Comparison of ENCODE assay signal across 9 cellular contexts in the genomic region with DNA sequence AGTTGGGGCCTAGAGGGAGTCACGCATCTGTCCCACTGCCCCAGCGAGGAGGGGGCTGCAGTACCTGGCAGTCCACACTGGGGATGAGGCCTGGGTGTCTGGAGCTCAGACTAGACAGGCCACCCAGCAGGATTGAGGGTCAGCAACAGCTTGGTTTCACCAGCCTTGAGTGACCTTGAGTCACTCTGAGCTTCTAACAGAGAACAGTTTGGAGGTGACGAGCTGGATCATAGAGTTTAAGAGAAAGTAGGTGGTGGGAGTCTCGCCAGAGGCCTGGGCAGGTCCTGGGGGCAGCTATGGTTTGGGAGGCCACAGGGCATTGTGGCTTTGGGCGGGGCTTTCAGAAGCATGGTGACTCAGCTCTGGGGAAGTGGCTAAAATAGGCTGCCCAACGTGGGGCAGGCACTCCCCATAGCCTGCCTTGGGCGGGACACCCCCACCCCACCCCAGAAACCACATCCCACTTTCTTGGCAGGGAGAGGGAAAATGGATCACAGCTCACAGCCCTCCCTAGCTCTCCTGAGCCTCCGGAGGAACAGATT. TPM values are rescaled to one million over a fixed set of nuclear protein-coding genes. Genes with fewer than 3 reads are reported as not detected.
DNase-seq lines count a peak whose midpoint lies in the region; ATAC-seq, FAIRE-seq and TF ChIP-seq lines count a peak whose summit lies in the region.
"Had no signal": no experiment of that assay in that cellular context is flagged by ENCODE, and none has a peak within 500 bp of the region (broad histone marks: within the 10 kb centered on the region; RNA-seq: fewer than 3 reads in every experiment).

No MANE protein-coding gene starts in this region.

- WGBS in IMR-90 (ENCODE audit: extremely low coverage in 2 of 2, insufficient read length in 1 of 2), 2 experiments, result 40% methylated on average over 2 of the region's 8 CpGs; no CpG with 5 or more reads in 1 of the 2 experiments
- WGBS in GM12878 (ENCODE audit: insufficient coverage, insufficient replicate concordance, low lambda C conversion rate, missing lambda C conversion rate), result 2% methylated on average over 8 of the region's 8 CpGs
- WGBS in tibial nerve, 2 donors, result 31 to 38% methylated on average over 8 of the region's 8 CpGs

- H3K9ac ChIP-seq in IMR-90 (ENCODE audit: low read depth, low read length) (peak overlapping the region; percentile 14; the same call in 1 of the 2 replicates), GM12878 (ENCODE audit: control insufficient read depth, insufficient read depth, low read length) (peak overlapping the region; percentile 73)

- H2BK5ac ChIP-seq in IMR-90 (ENCODE audit: low read depth, low read length, poor library complexity, severe bottlenecking), result peak overlapping the region; percentile 94

- H4K5ac ChIP-seq in IMR-90 (ENCODE audit: low read depth, low read length), result peak overlapping the region; percentile 33; the same call in 1 of the 2 replicates

- POLR2A ChIA-PET in IMR-90 (lab: Charles Lee; ENCODE audit: unreplicated experiment), result interaction anchor here (1.0 to 1.1 kb wide), 2 partner anchors 20 to 51 kb away, joined by 4 to 5 read pairs; no protein-coding TSS in a partner anchor
- POLR2A ChIA-PET in GM12878 (lab: Charles Lee), result interaction anchor here (0.6 to 3.9 kb wide), 10 partner anchors 9 to 71 kb away, joined by 3 to 28 read pairs (median 6); no protein-coding TSS in a partner anchor

- H3K23ac ChIP-seq in IMR-90 (ENCODE audit: low read depth, low read length), result peak overlapping the region; percentile 80

- H3K36me3 ChIP-seq in IMR-90 (ENCODE audit: control insufficient read depth, insufficient read depth, low read length), result peaks cover 4% of the 10 kb centered on the region; the same call in 1 of the 2 replicates
- peaks cover 0 to 1% of the 10 kb centered on the region in 2 experiments; a peak in 2 of 4 replicates for H3K36me3 ChIP-seq in GM12878 (ENCODE audit: control insufficient read depth in 2 of 2, insufficient read depth in 2 of 2, low read length in 1 of 2)
- H3K36me3 ChIP-seq in left lung, result peaks cover 0 to 3% of the 10 kb centered on the region in 2 donors
- H3K36me3 ChIP-seq in tibial nerve, result peaks cover 0 to 1% (median 0%) of the 10 kb centered on the region in 3 donors

- peak overlapping the region; percentile 99 for H2AK9ac ChIP-seq in IMR-90 (replicated peaks; ENCODE audit: low read depth, low read length, poor library complexity)

- H3K4me1 ChIP-seq in IMR-90 (ENCODE audit: control insufficient read depth, insufficient read depth, low read length) (peaks cover 46% of the 10 kb centered on the region), GM12878 (ENCODE audit: control insufficient read depth, insufficient read depth, low read length) (peaks cover 27% of the 10 kb centered on the region), left lung (peaks cover 23 to 83% of the 10 kb centered on the region in 2 donors), tibial nerve (peaks cover 6 to 100% (median 76%) of the 10 kb centered on the region in 4 donors)

- SMC1A ChIA-PET in GM12878 (lab: Charles Lee; ENCODE audit: uncharacterized antibody, unreplicated experiment), result interaction anchor here (0.6 to 2.9 kb wide), 16 partner anchors 10 to 564 kb away, joined by 3 to 21 read pairs (median 6); no protein-coding TSS in a partner anchor

- peak overlapping the region; percentile 94 for H2BK20ac ChIP-seq in IMR-90 (ENCODE audit: low read depth, low read length)

- TF ChIP-seq EP300 in GM12878 (IDR thresholded peaks at IDR 0.05; ENCODE audit: borderline replicate concordance in 1 of 2, control insufficient read depth in 1 of 2, low read depth in 2 of 2, low read length in 2 of 2) (peak in 1 of 2 experiments; percentile 45; a peak in 2 of 4 replicates), tibial nerve (IDR thresholded peaks at IDR 0.05) (no peak)

- peaks cover 37 to 90% of the 10 kb centered on the region in 2 experiments for H3K79me1 ChIP-seq in IMR-90 (ENCODE audit: low read depth in 1 of 2, low read length in 2 of 2)

- no peak for TF ChIP-seq POLR2A in IMR-90 (IDR thresholded peaks at IDR 0.05; ENCODE audit: low read depth, low read length)
- no peak for TF ChIP-seq POLR2A in GM12878 (IDR thresholded peaks at IDR 0.05; ENCODE audit: low read depth, low read length)
- TF ChIP-seq POLR2A in tibial nerve (IDR thresholded peaks at IDR 0.05), result no peak

- RAD21 ChIA-PET in GM12878 (lab: Charles Lee; ENCODE audit: unreplicated experiment), result interaction anchor here (0.9 to 2.2 kb wide), 14 partner anchors 9 to 100 kb away, joined by 3 to 16 read pairs (median 4); a partner anchor contains a TSS

- peak overlapping the region; percentile 66 for H3K27ac ChIP-seq in IMR-90 (ENCODE audit: insufficient read depth, low read length)
- peak overlapping the region; percentile 87 for H3K27ac ChIP-seq in GM12878 (ENCODE audit: control insufficient read depth, insufficient read depth)
- peak overlapping the region; percentile 72 to 82 for H3K27ac ChIP-seq in left lung
- peak overlapping the region; percentile 76 to 99 (median 88) for H3K27ac ChIP-seq in tibial nerve

- no peaks in the 10 kb centered on the region for H3K27me3 Mint-ChIP-seq in activated CD4-positive, alpha-beta T cell treated with anti-CD3 and anti-CD28 coated beads, Interleukin-2, amount 10 ng/mL, durations not matched to agents 24 days and 14 days

- intact Hi-C loops in IMR-90 (cut with micrococcal nuclease) (no loop called here), GM12878 (cut with micrococcal nuclease; ENCODE audit: unreplicated experiment) (loop anchor here (2.0 kb wide), 1 partner anchor 19 kb away; no protein-coding TSS in a partner anchor), left lung (cut with DNase I) (no loop called here)
- intact Hi-C loops in activated CD4-positive, alpha-beta T cell treated with anti-CD3 and anti-CD28 coated beads, Interleukin-2, amount 10 ng/mL, durations not matched to agents 24 days and 14 days (cut with micrococcal nuclease), result no loop called here

- H2AFZ ChIP-seq in IMR-90 (replicated peaks; ENCODE audit: low read length, poor library complexity) (peak overlapping the region; percentile 76), GM12878 (ENCODE audit: control insufficient read depth, low read depth, low read length) (peak overlapping the region; percentile 35)

- peak overlapping the region; percentile 67 for H2BK15ac ChIP-seq in IMR-90 (ENCODE audit: low read depth, low read length)

- peak overlapping the region; percentile 89 for H3K14ac ChIP-seq in IMR-90 (replicated peaks; ENCODE audit: low read depth, low read length)

- H3K4me3 ChIP-seq in GM12875 (ENCODE audit: low read depth, low read length), result peak overlapping the region; percentile 6
- no peak overlapping the region for H3K4me3 ChIP-seq in IMR-90 (ENCODE audit: insufficient read depth, low read depth, low read length)
- H3K4me3 ChIP-seq in GM12878, result peak overlapping the region; percentile 59; the same call in 1 of the 2 replicates
- peak overlapping the region in 1 of 2 donors; percentile 4 for H3K4me3 ChIP-seq in left lung
- H3K4me3 ChIP-seq in tibial nerve, result peak overlapping the region in 2 of 4 donors; percentile 30 to 39

- H3K36me3 Mint-ChIP-seq in activated CD4-positive, alpha-beta T cell treated with anti-CD3 and anti-CD28 coated beads, Interleukin-2, amount 10 ng/mL, durations not matched to agents 24 days and 14 days (ENCODE audit: low read depth), result no peaks in the 10 kb centered on the region

- peak overlapping the region; percentile 99 for H4K91ac ChIP-seq in IMR-90 (ENCODE audit: insufficient read depth, low read depth, low read length)

- peak; percentile 81 for ATAC-seq in GM21825 (IDR thresholded peaks at IDR 0.05; ENCODE audit: unreplicated experiment)
- ATAC-seq in IMR-90 (ENCODE audit: low read depth), result peak; percentile 83
- peak; percentile 95 for ATAC-seq in GM12878
- peak; percentile 74 for ATAC-seq in left lung

- H3K9me3 ChIP-seq in IMR-90 (ENCODE audit: control insufficient read depth, insufficient read depth, low read length) (no peaks in the 10 kb centered on the region), GM12878 (replicated peaks; ENCODE audit: control insufficient read depth, insufficient read depth, low read length) (no peaks in the 10 kb centered on the region), left lung (no peaks in the 10 kb centered on the region), tibial nerve (no peaks in the 10 kb centered on the region)

- H3K9me1 ChIP-seq in IMR-90 (ENCODE audit: insufficient read depth, low read length), result peaks cover 38% of the 10 kb centered on the region

- peak overlapping the region; percentile 43 for H3K4me2 ChIP-seq in IMR-90 (ENCODE audit: low read depth, low read length)
- peak overlapping the region; percentile 88 for H3K4me2 ChIP-seq in GM12878 (ENCODE audit: control insufficient read depth, insufficient read depth)

- peak; percentile 98 for FAIRE-seq in GM12878 (lab: Jason Lieb, UNC)

- H3K4ac ChIP-seq in IMR-90 (ENCODE audit: low read depth, low read length), result peak overlapping the region; percentile 98

- dilution Hi-C loops in IMR-90 (cut with HindIII; ENCODE audit: low sequenced_read_pairs, unreplicated experiment), result no loop called here

- peak overlapping the region; percentile 43 for H3K18ac ChIP-seq in IMR-90 (ENCODE audit: low read depth, low read length)

- peak; percentile 86 for DNase-seq in IMR-90
- peak; percentile 70 for DNase-seq in GM12878 (ENCODE audit: low read depth, low spot score)
- DNase-seq in left lung, result peak; percentile 87 to 91
- DNase-seq in tibial nerve (ENCODE audit: low spot score in 2 of 2), result peak; percentile 58 to 75
- DNase-seq in activated effector memory CD4-positive, alpha-beta T cell treated with Interleukin-2 at 50 U/mL for 16 hours, result no peak
- DNase-seq in activated CD4-positive, alpha-beta T cell treated with anti-CD3 and anti-CD28 coated beads, Interleukin-2, amount 10 ng/mL, durations not matched to agents 24 days and 14 days, result no peak

- peak overlapping the region; percentile 69 for H3K56ac ChIP-seq in IMR-90 (ENCODE audit: extremely low read depth, insufficient read depth, low read length)

- H4K8ac ChIP-seq in IMR-90 (ENCODE audit: low read depth in 2 of 2, low read length in 2 of 2), result peak overlapping the region; percentile 80 to 95

- BruUV-seq in IMR-90 (replicated peaks; lab: Mats Ljungman, UMichigan) (no TSS peak), GM12878 (replicated peaks; lab: Mats Ljungman, UMichigan) (no TSS peak)

- H4K20me1 ChIP-seq in IMR-90 (ENCODE audit: insufficient read depth, low read length) (peaks cover 69% of the 10 kb centered on the region), GM12878 (ENCODE audit: control insufficient read depth, insufficient read depth) (no peaks in the 10 kb centered on the region)

- H3K27me3 ChIP-seq in IMR-90 (ENCODE audit: control insufficient read depth, insufficient read depth, low read length) (no peaks in the 10 kb centered on the region), GM12878 (replicated peaks in 1 of 2; ENCODE audit: control insufficient read depth in 2 of 2, insufficient read depth in 2 of 2, low read length in 1 of 2) (no peaks in the 10 kb centered on the region), left lung (no peaks in the 10 kb centered on the region), tibial nerve (no peaks in the 10 kb centered on the region)

- H2BK120ac ChIP-seq in IMR-90 (ENCODE audit: low read depth, low read length), result peak overlapping the region; percentile 93

- no peak overlapping the region for H3K4me3 Mint-ChIP-seq in activated CD4-positive, alpha-beta T cell treated with anti-CD3 and anti-CD28 coated beads, Interleukin-2, amount 10 ng/mL, durations not matched to agents 24 days and 14 days

- peak overlapping the region; percentile 99 for H2AK5ac ChIP-seq in IMR-90 (ENCODE audit: low read depth, low read length)

- H3K79me2 ChIP-seq in GM12878 (ENCODE audit: control insufficient read depth, insufficient read depth, low read length), result peaks cover 10% of the 10 kb centered on the region

- H3K27ac Mint-ChIP-seq in activated CD4-positive, alpha-beta T cell treated with anti-CD3 and anti-CD28 coated beads, Interleukin-2, amount 10 ng/mL, durations not matched to agents 24 days and 14 days, result no peak overlapping the region

- CTCF ChIA-PET in IMR-90 (lab: Yijun Ruan, JAX) (interaction anchor here (0.6 to 1.0 kb wide), 2 partner anchors 20 to 49 kb away, joined by 3 to 5 read pairs; no protein-coding TSS in a partner anchor), GM12878 (lab: Yijun Ruan, JAX) (interaction anchor here (0.9 to 3.8 kb wide), 10 partner anchors 9 to 565 kb away, joined by 3 to 28 read pairs (median 5); a partner anchor contains a TSS)

- in situ Hi-C loops in IMR-90 (cut with MboI; ENCODE audit: low sequenced_read_pairs), result no loop called here
- in situ Hi-C loops in GM12878 (cut with MboI), result no loop called here

- peaks cover 11% of the 10 kb centered on the region for H3K4me1 Mint-ChIP-seq in activated CD4-positive, alpha-beta T cell treated with anti-CD3 and anti-CD28 coated beads, Interleukin-2, amount 10 ng/mL, durations not matched to agents 24 days and 14 days

- TF ChIP-seq RAD21 in IMR-90 (IDR thresholded peaks at IDR 0.05; ENCODE audit: low read length), result no peak
- no peak for TF ChIP-seq RAD21 in GM12878 (IDR thresholded peaks at IDR 0.05; ENCODE audit: insufficient read depth, low read depth, low read length)

- TF ChIP-seq CTCF in GM12875 (IDR thresholded peaks at IDR 0.05; ENCODE audit: borderline replicate concordance, insufficient read depth, low read depth, low read length) (no peak), IMR-90 (conservative IDR thresholded peaks at IDR 0.05; ENCODE audit: low read depth, low read length) (no peak), GM12878 (IDR thresholded peaks at IDR 0.05 in 2 of 3, conservative IDR thresholded peaks at IDR 0.05 in 1 of 3; ENCODE audit: control insufficient read depth in 2 of 3, extremely low read depth in 1 of 3, insufficient read depth in 1 of 3, low read depth in 3 of 3, low read length in 3 of 3) (no peak), left lung (IDR thresholded peaks at IDR 0.05) (no peak), tibial nerve (IDR thresholded peaks at IDR 0.05) (no peak)

- no peaks in the 10 kb centered on the region for H3K9me3 Mint-ChIP-seq in activated CD4-positive, alpha-beta T cell treated with anti-CD3 and anti-CD28 coated beads, Interleukin-2, amount 10 ng/mL, durations not matched to agents 24 days and 14 days

RNA-seq across cellular contexts. Expression of a gene that starts 20.5 kb away (rescaled TPM):
- total RNA-seq in IMR-90 (2012; rRNA removed), result 14.3 and 16.1 TPM in 2 replicates
- polyA plus RNA-seq in IMR-90 (2012; rRNA removed), result 25.6 and 25.8 TPM in 2 replicates
- 15.5 and 25.9 TPM in 2 replicates for polyA plus RNA-seq in IMR-90 (2012; cell fraction: cytosol; rRNA removed)
- 8.9 and 13.7 TPM in 2 replicates for polyA plus RNA-seq in IMR-90 (2012; cell fraction: nucleus; rRNA removed; ENCODE audit: low replicate concordance)
- 31.6 and 35.8 TPM in 2 replicates for total RNA-seq in GM12878 (2013; cell fraction: nucleolus; rRNA removed)
- total RNA-seq in GM12878 (2014; rRNA removed), result 2.7 and 3.1 TPM in 2 replicates
- 0.97 and 1.3 TPM in 2 replicates for total RNA-seq in GM12878 (2014; rRNA removed; fragmentation: Illumina TruSeq; extraction: Trizol)
- 3.0 and 3.5 TPM in 2 replicates for total RNA-seq in GM12878 (2021)
- polyA plus RNA-seq in GM12878 (2011; ENCODE audit: low read depth), result 0.71 TPM
- polyA plus RNA-seq in GM12878 (2011; rRNA removed), result 5.9 and 7.1 TPM in 2 replicates
- 8.1 and 10.0 TPM in 2 replicates for polyA plus RNA-seq in GM12878 (2011; cell fraction: cytosol; rRNA removed)
- polyA plus RNA-seq in GM12878 (2011; cell fraction: nucleus; rRNA removed), result 11.7 and 13.6 TPM in 2 replicates
- 1.1 and 2.5 TPM in 2 replicates for polyA plus RNA-seq in GM12878 (2012)
- polyA plus RNA-seq in GM12878 (2014; fragmentation: Illumina TruSeq; extraction: Trizol), result 1.4 TPM in 2 replicates
- under 1 TPM; 0.05 to 0.20 TPM for polyA plus RNA-seq in GM12878 (2014; fragmentation: Nextera tagmentation; extraction: Ambion mirVana)
- 2.5 and 2.8 TPM in 2 replicates for polyA plus RNA-seq in GM12878 (2014; rRNA removed)
- 1 to 10 TPM; 3.7 to 3.8 TPM for polyA plus RNA-seq in GM12878 (2016; fragmentation: Nextera tagmentation; extraction: Ambion mirVana)
- 9.4 and 26.8 TPM in 2 replicates for polyA minus RNA-seq in GM12878 (2011; rRNA and poly(A)+ RNA removed)
- polyA minus RNA-seq in GM12878 (2011; cell fraction: cytosol; rRNA and poly(A)+ RNA removed), result 6.2 and 7.5 TPM in 2 replicates
- polyA minus RNA-seq in GM12878 (2011; cell fraction: nucleus; rRNA and poly(A)+ RNA removed), result 13.8 and 28.0 TPM in 2 replicates
- 10 to 100 TPM; 30.2 to 48.6 TPM for total RNA-seq in left lung
- total RNA-seq in tibial nerve, result 100 to 1,000 TPM in 3 of 4 donors, 10 to 100 TPM in 1; 93.3 to 121 (median 117) TPM
- total RNA-seq in activated CD4-positive, alpha-beta T cell treated with anti-CD3 and anti-CD28 coated beads, Interleukin-2, amount 10 ng/mL, durations not matched to agents 24 days and 14 days, result 0.86 and 0.95 TPM in 2 replicates

RNA-seq across cellular contexts. Expression of a gene that starts 29.7 kb away (rescaled TPM):
- total RNA-seq in IMR-90 (2012; rRNA removed) (not detected in 2 replicates), GM12878 (2014; rRNA removed) (not detected in 2 replicates), GM12878 (2014; rRNA removed; fragmentation: Illumina TruSeq; extraction: Trizol) (not detected in 2 replicates), GM12878 (2021) (not detected in 2 replicates), left lung (not detected), tibial nerve (not detected)
- polyA plus RNA-seq in IMR-90 (2012; rRNA removed) (not detected in 2 replicates), GM12878 (2011; rRNA removed) (not detected in 2 replicates), GM12878 (2014; fragmentation: Illumina TruSeq; extraction: Trizol) (not detected in 2 replicates), GM12878 (2014; fragmentation: Nextera tagmentation; extraction: Ambion mirVana) (not detected), GM12878 (2014; rRNA removed) (not detected in 2 replicates), GM12878 (2016; fragmentation: Nextera tagmentation; extraction: Ambion mirVana) (not detected)
- not detected in 2 replicates for polyA plus RNA-seq in IMR-90 (2012; cell fraction: cytosol; rRNA removed)
- not detected in 2 replicates for polyA plus RNA-seq in IMR-90 (2012; cell fraction: nucleus; rRNA removed; ENCODE audit: low replicate concordance)
- total RNA-seq in GM12878 (2013; cell fraction: nucleolus; rRNA removed), result not detected in 2 replicates
- not detected for polyA plus RNA-seq in GM12878 (2011; ENCODE audit: low read depth)
- polyA plus RNA-seq in GM12878 (2011; cell fraction: cytosol; rRNA removed), result 0.15 TPM in 1 of 2 replicates, not detected in the other
- polyA plus RNA-seq in GM12878 (2011; cell fraction: nucleus; rRNA removed), result not detected in 2 replicates
- polyA plus RNA-seq in GM12878 (2012), result not detected in 2 replicates
- polyA minus RNA-seq in GM12878 (2011; rRNA and poly(A)+ RNA removed), result not detected in 2 replicates
- polyA minus RNA-seq in GM12878 (2011; cell fraction: cytosol; rRNA and poly(A)+ RNA removed), result not detected in 2 replicates
- not detected in 2 replicates for polyA minus RNA-seq in GM12878 (2011; cell fraction: nucleus; rRNA and poly(A)+ RNA removed)
- not detected in 2 replicates for total RNA-seq in activated CD4-positive, alpha-beta T cell treated with anti-CD3 and anti-CD28 coated beads, Interleukin-2, amount 10 ng/mL, durations not matched to agents 24 days and 14 days
- total RNA-seq: T-helper 1 cell treated with Interleukin-12 subunit alpha and Interleukin-12 subunit beta and Interleukin-4 antibody, amounts not matched to agents 30 ng/mL and 1 ng/mL, for 36 hours had no signal

Comparison
In these comparisons a context has a peak if more than half of its experiments do, and no peak if none do; other contexts are left out.
1. DNase-seq: peak in IMR-90 (single experiment), GM12878 (single experiment), left lung (2 of 2) and tibial nerve (2 of 2); none in activated effector memory CD4-positive, alpha-beta T cell treated with Interleukin-2 at 50 U/mL for 16 hours (single experiment) and activated CD4-positive, alpha-beta T cell treated with anti-CD3 and anti-CD28 coated beads, Interleukin-2, amount 10 ng/mL, durations not matched to agents 24 days and 14 days (single experiment).
2. Peak in every context shown above with its lines, with median percentiles within 50 percentile points of each other: ATAC-seq and H3K27ac ChIP-seq.